Comparison of ENCODE assay signal across 28 cellular contexts in the genomic region with DNA sequence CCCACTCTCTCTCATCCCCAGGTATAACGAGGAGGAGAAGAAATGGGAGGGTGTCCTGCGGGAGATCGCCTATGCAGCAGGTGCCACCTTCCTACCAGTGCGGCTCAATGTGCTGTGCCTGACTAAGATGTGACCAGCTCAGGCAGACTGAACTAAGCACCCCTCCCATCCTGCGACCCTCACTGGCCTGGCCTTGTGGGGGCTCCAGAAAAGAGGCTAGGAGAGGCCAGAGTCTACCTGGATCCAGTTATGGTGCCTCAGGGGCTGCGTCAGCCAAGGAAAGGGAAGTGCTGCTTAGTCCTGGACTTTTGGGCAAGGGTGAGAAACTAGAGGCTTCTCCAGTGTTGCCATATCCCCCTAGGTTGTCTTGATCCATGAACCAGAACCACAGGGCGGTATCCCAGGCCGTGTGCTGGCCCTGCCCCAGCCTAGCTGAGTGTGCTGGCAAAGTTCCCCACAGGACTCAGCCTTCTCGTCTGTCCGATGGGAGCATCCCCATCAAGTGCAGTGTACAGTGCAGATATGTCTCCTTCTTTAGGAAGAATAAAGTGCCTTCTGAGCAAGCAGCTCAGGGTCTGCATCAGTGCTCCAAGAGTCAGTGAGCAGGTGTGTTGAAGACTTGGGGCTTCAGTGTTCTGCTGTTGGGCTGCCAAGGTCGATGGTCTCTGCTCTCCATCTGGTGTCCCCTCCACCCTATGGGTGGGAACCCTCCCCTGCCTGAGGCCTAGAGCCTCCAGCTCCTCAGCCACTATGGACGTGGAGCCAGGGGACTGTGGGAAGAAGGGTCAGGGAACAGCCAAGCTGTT. TPM values are rescaled to one million over a fixed set of nuclear protein-coding genes. Genes with fewer than 3 reads are reported as not detected.
DNase-seq lines count a peak whose midpoint lies in the region; ATAC-seq, FAIRE-seq and TF ChIP-seq lines count a peak whose summit lies in the region.
"Had no signal": no experiment of that assay in that cellular context is flagged by ENCODE, and none has a peak within 500 bp of the region (broad histone marks: within the 10 kb centered on the region; RNA-seq: fewer than 3 reads in every experiment).

No MANE protein-coding gene starts in this region.

- CTCF ChIA-PET in activated B cell treated with CpG ODN at 0.5 μM for 24 hours (lab: Charles Lee): no interaction called here

- no peaks in the 10 kb centered on the region for H3K36me3 Mint-ChIP-seq in activated B cell treated with CpG ODN at 0.5 μM for 24 hours (ENCODE audit: low read depth)
- H3K36me3 Mint-ChIP-seq: type B pancreatic cell had no signal

- no peaks in the 10 kb centered on the region for H3K9me3 Mint-ChIP-seq in activated B cell treated with CpG ODN at 0.5 μM for 24 hours
- H3K9me3 Mint-ChIP-seq: type B pancreatic cell had no signal

- no peak overlapping the region for H3K4me3 ChIP-seq in BLaER1 treated with 17β-estradiol and CSF1 and Interleukin-3, amounts not matched to agents 10 nM and 100 nM
- no peak overlapping the region for H3K4me3 ChIP-seq in right atrium auricular region
- no peak overlapping the region for H3K4me3 ChIP-seq in gastrocnemius medialis
- H3K4me3 ChIP-seq: adrenal gland, colonic mucosa, heart left ventricle had no signal

- no peak for FAIRE-seq in HTR-8/SVneo (lab: Jason Lieb, UNC)
- FAIRE-seq: TTC549 had no signal

- H3K4me1 Mint-ChIP-seq in activated B cell treated with CpG ODN at 0.5 μM for 24 hours: no peaks in the 10 kb centered on the region
- H3K4me1 Mint-ChIP-seq: activated CD4-positive, alpha-beta T cell treated with anti-CD3 and anti-CD28 coated beads for 36 hours had no signal

- H3K27me3 Mint-ChIP-seq in activated B cell treated with CpG ODN at 0.5 μM for 24 hours: no peaks in the 10 kb centered on the region

- no peak overlapping the region for H3K27ac ChIP-seq in BLaER1 treated with 17β-estradiol and CSF1 and Interleukin-3, amounts not matched to agents 10 nM and 100 nM
- peak overlapping the region; percentile 10 to 46 for H3K27ac ChIP-seq in right atrium auricular region
- peak overlapping the region; percentile 94 to 100 (median 99) for H3K27ac ChIP-seq in gastrocnemius medialis
- H3K27ac ChIP-seq: adrenal gland, brain microvascular endothelial cell, C4-2B, colonic mucosa had no signal

- H3K4me1 ChIP-seq in BLaER1 treated with 17β-estradiol and CSF1 and Interleukin-3, amounts not matched to agents 10 nM and 100 nM: peaks cover 0 to 38% (median 21%) of the 10 kb centered on the region in 10 experiments; a peak in 14 of 20 replicates
- H3K4me1 ChIP-seq in right atrium auricular region (peaks cover 0 to 5% of the 10 kb centered on the region in 2 donors), gastrocnemius medialis (peaks cover 16 to 26% of the 10 kb centered on the region in 2 donors)
- H3K4me1 ChIP-seq: adrenal gland, colonic mucosa had no signal

- TF ChIP-seq CTCF in activated B cell treated with CpG ODN at 0.5 μM for 24 hours (IDR thresholded peaks at IDR 0.05) (no peak), right atrium auricular region (IDR thresholded peaks at IDR 0.05) (no peak), gastrocnemius medialis (IDR thresholded peaks at IDR 0.05 in 4 of 5, conservative IDR thresholded peaks at IDR 0.05 in 1 of 5) (no peak)

- H3K27me3 ChIP-seq in BLaER1 treated with 17β-estradiol and CSF1 and Interleukin-3, amounts not matched to agents 10 nM and 100 nM: no peaks in the 10 kb centered on the region
- no peaks in the 10 kb centered on the region for H3K27me3 ChIP-seq in right atrium auricular region
- no peaks in the 10 kb centered on the region for H3K27me3 ChIP-seq in gastrocnemius medialis
- H3K27me3 ChIP-seq: adrenal gland, colonic mucosa, heart left ventricle had no signal

- intact Hi-C loops in activated B cell treated with CpG ODN at 0.5 μM for 24 hours (cut with micrococcal nuclease) (no loop called here), gastrocnemius medialis (cut with DNase I; ENCODE audit: low total_unique reads) (no loop called here)

- TF ChIP-seq POLR2A in gastrocnemius medialis (IDR thresholded peaks at IDR 0.05): no peak

- peak overlapping the region in 8 of 11 experiments; percentile 49 to 82 (median 68); a peak in 15 of 22 replicates for H3K4me2 ChIP-seq in BLaER1 treated with 17β-estradiol and CSF1 and Interleukin-3, amounts not matched to agents 10 nM and 100 nM

- H3K9me3 ChIP-seq in BLaER1 treated with 17β-estradiol and CSF1 and Interleukin-3, amounts not matched to agents 10 nM and 100 nM (replicated peaks in 1 of 11): no peaks in the 10 kb centered on the region
- H3K9me3 ChIP-seq in right atrium auricular region (no peaks in the 10 kb centered on the region), gastrocnemius medialis (no peaks in the 10 kb centered on the region)
- H3K9me3 ChIP-seq: adrenal gland, colonic mucosa, heart left ventricle had no signal

- no peak overlapping the region for H3K27ac Mint-ChIP-seq in activated B cell treated with CpG ODN at 0.5 μM for 24 hours
- H3K27ac Mint-ChIP-seq: activated CD4-positive, alpha-beta T cell treated with anti-CD3 and anti-CD28 coated beads for 36 hours; type B pancreatic cell had no signal

- no peak overlapping the region for H3K9ac ChIP-seq in BLaER1 treated with 17β-estradiol and CSF1 and Interleukin-3, amounts not matched to agents 10 nM and 100 nM

- POLR2A ChIA-PET in activated B cell treated with CpG ODN at 0.5 μM for 24 hours (lab: Charles Lee): no interaction called here

- DNase-seq in activated B cell treated with CpG ODN at 0.5 μM for 24 hours: peak; percentile 9
- no peak for DNase-seq in right atrium auricular region (ENCODE audit: low spot score)
- no peak for DNase-seq in gastrocnemius medialis
- no peak for DNase-seq in HTR-8/SVneo (ENCODE audit: insufficient read length, low spot score)
- DNase-seq: activated CD4-positive, alpha-beta T cell treated with anti-CD3 and anti-CD28 coated beads for 36 hours; activated CD8-positive, alpha-beta memory T cell treated with anti-CD3 and anti-CD28 coated beads for 24 hours; activated naive CD4-positive, alpha-beta T cell; adrenal gland; brain microvascular endothelial cell; colonic mucosa; effector memory CD4-positive, alpha-beta T cell; erythroblast; mesendoderm; MV-4-11; NCI-H146; NCI-H2107; NCI-H82 had no signal

- H3K36me3 ChIP-seq in BLaER1 treated with 17β-estradiol and CSF1 and Interleukin-3, amounts not matched to agents 10 nM and 100 nM: no peaks in the 10 kb centered on the region
- H3K36me3 ChIP-seq in right atrium auricular region (peaks cover 5% of the 10 kb centered on the region), gastrocnemius medialis (peaks cover 0 to 41% of the 10 kb centered on the region in 2 donors)
- H3K36me3 ChIP-seq: adrenal gland, brain microvascular endothelial cell, colonic mucosa had no signal

- in situ Hi-C loops in gastrocnemius medialis (cut with MboI; ENCODE audit: low sequenced_read_pairs in 4 of 4): no loop called here

- no peak overlapping the region for H3K4me3 Mint-ChIP-seq in activated B cell treated with CpG ODN at 0.5 μM for 24 hours
- H3K4me3 Mint-ChIP-seq: activated CD4-positive, alpha-beta T cell treated with anti-CD3 and anti-CD28 coated beads for 36 hours; type B pancreatic cell had no signal

- ATAC-seq in activated B cell treated with CpG ODN at 0.5 μM for 24 hours (ENCODE audit: low read depth) (no peak), gastrocnemius medialis (no peak), HG03045 (IDR thresholded peaks at IDR 0.05; ENCODE audit: unreplicated experiment) (no peak), HG03469 (IDR thresholded peaks at IDR 0.05; ENCODE audit: unreplicated experiment) (no peak)
- ATAC-seq: activated CD4-positive, alpha-beta T cell treated with anti-CD3 and anti-CD28 coated beads for 36 hours had no signal

- no peaks in the 10 kb centered on the region for H4K20me1 ChIP-seq in BLaER1 treated with 17β-estradiol and CSF1 and Interleukin-3, amounts not matched to agents 10 nM and 100 nM

RNA-seq across cellular contexts. Expression of a gene that starts 6.7 kb away (rescaled TPM):
- total RNA-seq in activated B cell treated with CpG ODN at 0.5 μM for 24 hours (not detected in 2 replicates), right atrium auricular region (under 1 TPM; 0.15 to 0.63 TPM), gastrocnemius medialis (100 to 1,000 TPM; 197 to 682 (median 397) TPM)
- total RNA-seq: activated CD4-positive, alpha-beta T cell treated with anti-CD3 and anti-CD28 coated beads for 36 hours; colonic mucosa; RPMI7951; SK-MEL-5; T-helper 1 cell treated with Interleukin-12 subunit alpha and Interleukin-12 subunit beta and Interleukin-4 antibody, amounts not matched to agents 30 ng/mL and 1 ng/mL, for 36 hours had no signal

RNA-seq across cellular contexts. Expression of a gene that starts 10.5 kb away (rescaled TPM):
- total RNA-seq in activated B cell treated with CpG ODN at 0.5 μM for 24 hours: not detected in 2 replicates
- 100 to 1,000 TPM; 444 to 908 TPM for total RNA-seq in right atrium auricular region
- total RNA-seq in gastrocnemius medialis: 100 to 1,000 TPM in 2 of 4 donors, 10 to 100 TPM in 2; 78.0 to 309 (median 164) TPM
- total RNA-seq: activated CD4-positive, alpha-beta T cell treated with anti-CD3 and anti-CD28 coated beads for 36 hours; LHCN-M2; RPMI7951; SK-MEL-5; T-helper 1 cell treated with Interleukin-12 subunit alpha and Interleukin-12 subunit beta and Interleukin-4 antibody, amounts not matched to agents 30 ng/mL and 1 ng/mL, for 36 hours had no signal

RNA-seq across cellular contexts. Expression of a gene that starts 38.6 kb away (rescaled TPM):
- 0.88 and 1.1 TPM in 2 replicates for total RNA-seq in activated B cell treated with CpG ODN at 0.5 μM for 24 hours
- 100 to 1,000 TPM in 1 of 2 donors, 10 to 100 TPM in 1; 92.4 to 129 TPM for total RNA-seq in right atrium auricular region
- 100 to 1,000 TPM; 141 to 256 (median 167) TPM for total RNA-seq in gastrocnemius medialis

Comparison
In these comparisons a context has a peak if more than half of its experiments do, and no peak if none do; other contexts are left out.
1. H3K27ac ChIP-seq: peak in right atrium auricular region (2 of 2) and gastrocnemius medialis (4 of 4); none in BLaER1 treated with 17β-estradiol and CSF1 and Interleukin-3, amounts not matched to agents 10 nM and 100 nM (0 of 11).
2. RNA of a gene that starts 6.7 kb away (total RNA-seq): 197 to 682 TPM in gastrocnemius medialis; 0.15 to 0.63 TPM in right atrium auricular region and not detected in activated B cell treated with CpG ODN at 0.5 μM for 24 hours; every median in the first group is over 100 times any median in the second.
3. RNA of a gene that starts 10.5 kb away (total RNA-seq): 444 to 908 TPM in right atrium auricular region and 78.0 to 309 TPM in gastrocnemius medialis; not detected in activated B cell treated with CpG ODN at 0.5 μM for 24 hours; every median in the first group is over 10 times any median in the second.
4. RNA of a gene that starts 38.6 kb away (total RNA-seq): 141 to 256 TPM in gastrocnemius medialis and 92.4 to 129 TPM in right atrium auricular region; 0.88 to 1.1 TPM in activated B cell treated with CpG ODN at 0.5 μM for 24 hours; every median in the first group is over 10 times any median in the second.